In the genomic region with DNA sequence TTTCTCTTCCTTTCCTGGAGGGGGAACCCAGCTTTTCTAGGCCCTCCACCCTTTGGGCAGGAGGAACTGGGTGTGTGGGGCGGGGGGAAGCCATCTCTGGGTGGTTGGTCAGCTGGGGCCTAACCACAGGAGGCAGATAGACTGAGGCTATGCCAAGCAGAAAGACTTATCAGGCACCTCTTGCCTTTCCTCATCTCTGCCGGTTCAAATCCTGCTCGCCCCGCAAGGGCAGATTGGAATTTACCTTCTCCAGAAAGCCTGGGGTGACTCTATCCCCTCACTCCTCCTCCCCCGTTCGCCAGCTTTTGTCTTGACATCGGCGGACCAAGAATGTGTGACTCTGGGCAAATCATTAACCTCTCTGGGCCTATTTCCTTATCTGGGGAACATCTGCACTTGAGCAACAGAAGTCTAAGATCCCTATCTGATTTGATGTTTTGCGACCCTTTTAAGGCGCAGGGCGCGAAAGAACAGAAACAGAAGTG, we compare ENCODE assay signal across 1 cellular context.
A peak's percentile ranks its signal among the peaks of the same experiment; 100 is the strongest.
TF ChIP-seq lines count a peak whose summit lies in the region.

No MANE protein-coding gene starts in this region.

TF ChIP-seq in HepG2, 621 proteins besides CTCF, POLR2A, EP300 and RAD21 (continued from another document and continues in another):
- TF ChIP-seq FOXP1 (IDR thresholded peaks at IDR 0.05), result no peak
- no peak for TF ChIP-seq FOXP1 (CRISPR knock-in tag; IDR thresholded peaks at IDR 0.05)
- TF ChIP-seq ZNF496 (CRISPR knock-in tag; IDR thresholded peaks at IDR 0.05; ENCODE audit: insufficient replicate concordance), result no peak
- TF ChIP-seq ZSCAN29 (CRISPR knock-in tag; conservative IDR thresholded peaks at IDR 0.05), result no peak
- no peak for TF ChIP-seq ZNF484 (CRISPR knock-in tag; IDR thresholded peaks at IDR 0.05; ENCODE audit: borderline replicate concordance, low read depth)
- no peak for TF ChIP-seq MED13 (CRISPR knock-in tag; IDR thresholded peaks at IDR 0.05)
- no peak for TF ChIP-seq SKI (IDR thresholded peaks at IDR 0.05; ENCODE audit: partially characterized antibody)
- TF ChIP-seq, protein P1, sequence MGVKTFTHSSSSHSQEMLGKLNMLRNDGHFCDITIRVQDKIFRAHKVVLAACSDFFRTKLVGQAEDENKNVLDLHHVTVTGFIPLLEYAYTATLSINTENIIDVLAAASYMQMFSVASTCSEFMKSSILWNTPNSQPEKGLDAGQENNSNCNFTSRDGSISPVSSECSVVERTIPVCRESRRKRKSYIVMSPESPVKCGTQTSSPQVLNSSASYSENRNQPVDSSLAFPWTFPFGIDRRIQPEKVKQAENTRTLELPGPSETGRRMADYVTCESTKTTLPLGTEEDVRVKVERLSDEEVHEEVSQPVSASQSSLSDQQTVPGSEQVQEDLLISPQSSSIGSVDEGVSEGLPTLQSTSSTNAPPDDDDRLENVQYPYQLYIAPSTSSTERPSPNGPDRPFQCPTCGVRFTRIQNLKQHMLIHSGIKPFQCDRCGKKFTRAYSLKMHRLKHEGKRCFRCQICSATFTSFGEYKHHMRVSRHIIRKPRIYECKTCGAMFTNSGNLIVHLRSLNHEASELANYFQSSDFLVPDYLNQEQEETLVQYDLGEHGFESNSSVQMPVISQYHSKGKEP (CRISPR knock-in tag; IDR thresholded peaks at IDR 0.05), result no peak
- TF ChIP-seq, protein P2, sequence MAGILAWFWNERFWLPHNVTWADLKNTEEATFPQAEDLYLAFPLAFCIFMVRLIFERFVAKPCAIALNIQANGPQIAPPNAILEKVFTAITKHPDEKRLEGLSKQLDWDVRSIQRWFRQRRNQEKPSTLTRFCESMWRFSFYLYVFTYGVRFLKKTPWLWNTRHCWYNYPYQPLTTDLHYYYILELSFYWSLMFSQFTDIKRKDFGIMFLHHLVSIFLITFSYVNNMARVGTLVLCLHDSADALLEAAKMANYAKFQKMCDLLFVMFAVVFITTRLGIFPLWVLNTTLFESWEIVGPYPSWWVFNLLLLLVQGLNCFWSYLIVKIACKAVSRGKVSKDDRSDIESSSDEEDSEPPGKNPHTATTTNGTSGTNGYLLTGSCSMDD (CRISPR knock-in tag; IDR thresholded peaks at IDR 0.05), result no peak
- no peak for TF ChIP-seq SOX5 (CRISPR knock-in tag; IDR thresholded peaks at IDR 0.05; ENCODE audit: borderline replicate concordance)
- no peak for TF ChIP-seq ZNF274 (CRISPR knock-in tag; IDR thresholded peaks at IDR 0.05)
- no peak for TF ChIP-seq ZC3H4 (CRISPR knock-in tag; IDR thresholded peaks at IDR 0.05; ENCODE audit: borderline replicate concordance)
- TF ChIP-seq, protein P3, sequence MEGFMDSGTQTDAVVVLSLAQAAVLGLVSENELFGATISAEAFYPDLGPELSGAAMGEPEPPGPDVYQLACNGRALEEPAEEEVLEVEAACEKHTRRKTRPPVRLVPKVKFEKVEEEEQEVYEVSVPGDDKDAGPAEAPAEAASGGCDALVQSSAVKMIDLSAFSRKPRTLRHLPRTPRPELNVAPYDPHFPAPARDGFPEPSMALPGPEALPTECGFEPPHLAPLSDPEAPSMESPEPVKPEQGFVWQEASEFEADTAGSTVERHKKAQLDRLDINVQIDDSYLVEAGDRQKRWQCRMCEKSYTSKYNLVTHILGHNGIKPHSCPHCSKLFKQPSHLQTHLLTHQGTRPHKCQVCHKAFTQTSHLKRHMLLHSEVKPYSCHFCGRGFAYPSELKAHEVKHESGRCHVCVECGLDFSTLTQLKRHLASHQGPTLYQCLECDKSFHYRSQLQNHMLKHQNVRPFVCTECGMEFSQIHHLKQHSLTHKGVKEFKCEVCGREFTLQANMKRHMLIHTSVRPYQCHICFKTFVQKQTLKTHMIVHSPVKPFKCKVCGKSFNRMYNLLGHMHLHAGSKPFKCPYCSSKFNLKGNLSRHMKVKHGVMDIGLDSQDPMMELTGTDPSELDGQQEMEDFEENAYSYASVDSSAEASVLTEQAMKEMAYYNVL (CRISPR knock-in tag; IDR thresholded peaks at IDR 0.05; ENCODE audit: borderline replicate concordance), result no peak
- 0 out of 2 replicates have a peak, but pooled peaks have one; percentile 10 for TF ChIP-seq ZNF83 (CRISPR knock-in tag; IDR thresholded peaks at IDR 0.05; ENCODE audit: borderline replicate concordance)
- peak; percentile 7 for TF ChIP-seq SRSF1 (optimal IDR thresholded peaks at IDR 0.05; ENCODE audit: low read depth, low read length)
- TF ChIP-seq NCOA1 (CRISPR knock-in tag; IDR thresholded peaks at IDR 0.05), result no peak
- no peak for TF ChIP-seq RAD51 (IDR thresholded peaks at IDR 0.05; ENCODE audit: borderline replicate concordance)
- TF ChIP-seq, protein P4, sequence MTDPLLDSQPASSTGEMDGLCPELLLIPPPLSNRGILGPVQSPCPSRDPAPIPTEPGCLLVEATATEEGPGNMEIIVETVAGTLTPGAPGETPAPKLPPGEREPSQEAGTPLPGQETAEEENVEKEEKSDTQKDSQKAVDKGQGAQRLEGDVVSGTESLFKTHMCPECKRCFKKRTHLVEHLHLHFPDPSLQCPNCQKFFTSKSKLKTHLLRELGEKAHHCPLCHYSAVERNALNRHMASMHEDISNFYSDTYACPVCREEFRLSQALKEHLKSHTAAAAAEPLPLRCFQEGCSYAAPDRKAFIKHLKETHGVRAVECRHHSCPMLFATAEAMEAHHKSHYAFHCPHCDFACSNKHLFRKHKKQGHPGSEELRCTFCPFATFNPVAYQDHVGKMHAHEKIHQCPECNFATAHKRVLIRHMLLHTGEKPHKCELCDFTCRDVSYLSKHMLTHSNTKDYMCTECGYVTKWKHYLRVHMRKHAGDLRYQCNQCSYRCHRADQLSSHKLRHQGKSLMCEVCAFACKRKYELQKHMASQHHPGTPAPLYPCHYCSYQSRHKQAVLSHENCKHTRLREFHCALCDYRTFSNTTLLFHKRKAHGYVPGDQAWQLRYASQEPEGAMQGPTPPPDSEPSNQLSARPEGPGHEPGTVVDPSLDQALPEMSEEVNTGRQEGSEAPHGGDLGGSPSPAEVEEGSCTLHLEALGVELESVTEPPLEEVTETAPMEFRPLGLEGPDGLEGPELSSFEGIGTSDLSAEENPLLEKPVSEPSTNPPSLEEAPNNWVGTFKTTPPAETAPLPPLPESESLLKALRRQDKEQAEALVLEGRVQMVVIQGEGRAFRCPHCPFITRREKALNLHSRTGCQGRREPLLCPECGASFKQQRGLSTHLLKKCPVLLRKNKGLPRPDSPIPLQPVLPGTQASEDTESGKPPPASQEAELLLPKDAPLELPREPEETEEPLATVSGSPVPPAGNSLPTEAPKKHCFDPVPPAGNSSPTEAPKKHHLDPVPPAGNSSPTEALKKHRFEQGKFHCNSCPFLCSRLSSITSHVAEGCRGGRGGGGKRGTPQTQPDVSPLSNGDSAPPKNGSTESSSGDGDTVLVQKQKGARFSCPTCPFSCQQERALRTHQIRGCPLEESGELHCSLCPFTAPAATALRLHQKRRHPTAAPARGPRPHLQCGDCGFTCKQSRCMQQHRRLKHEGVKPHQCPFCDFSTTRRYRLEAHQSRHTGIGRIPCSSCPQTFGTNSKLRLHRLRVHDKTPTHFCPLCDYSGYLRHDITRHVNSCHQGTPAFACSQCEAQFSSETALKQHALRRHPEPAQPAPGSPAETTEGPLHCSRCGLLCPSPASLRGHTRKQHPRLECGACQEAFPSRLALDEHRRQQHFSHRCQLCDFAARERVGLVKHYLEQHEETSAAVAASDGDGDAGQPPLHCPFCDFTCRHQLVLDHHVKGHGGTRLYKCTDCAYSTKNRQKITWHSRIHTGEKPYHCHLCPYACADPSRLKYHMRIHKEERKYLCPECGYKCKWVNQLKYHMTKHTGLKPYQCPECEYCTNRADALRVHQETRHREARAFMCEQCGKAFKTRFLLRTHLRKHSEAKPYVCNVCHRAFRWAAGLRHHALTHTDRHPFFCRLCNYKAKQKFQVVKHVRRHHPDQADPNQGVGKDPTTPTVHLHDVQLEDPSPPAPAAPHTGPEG (CRISPR knock-in tag; IDR thresholded peaks at IDR 0.05), result no peak
- no peak for TF ChIP-seq ZBTB1 (CRISPR knock-in tag; IDR thresholded peaks at IDR 0.05; ENCODE audit: borderline replicate concordance)
- TF ChIP-seq RBM22 (optimal IDR thresholded peaks at IDR 0.05; ENCODE audit: low read length), result no peak
- no peak for TF ChIP-seq MIER2 (CRISPR knock-in tag; IDR thresholded peaks at IDR 0.05)
- TF ChIP-seq ZNF263 (CRISPR knock-in tag; IDR thresholded peaks at IDR 0.05), result no peak
- no peak for TF ChIP-seq SUZ12 (IDR thresholded peaks at IDR 0.05; ENCODE audit: low read depth, low read length)
- no peak for TF ChIP-seq SYNCRIP (IDR thresholded peaks at IDR 0.05; ENCODE audit: insufficient read depth, low read depth, low read length)
- TF ChIP-seq, protein P5, sequence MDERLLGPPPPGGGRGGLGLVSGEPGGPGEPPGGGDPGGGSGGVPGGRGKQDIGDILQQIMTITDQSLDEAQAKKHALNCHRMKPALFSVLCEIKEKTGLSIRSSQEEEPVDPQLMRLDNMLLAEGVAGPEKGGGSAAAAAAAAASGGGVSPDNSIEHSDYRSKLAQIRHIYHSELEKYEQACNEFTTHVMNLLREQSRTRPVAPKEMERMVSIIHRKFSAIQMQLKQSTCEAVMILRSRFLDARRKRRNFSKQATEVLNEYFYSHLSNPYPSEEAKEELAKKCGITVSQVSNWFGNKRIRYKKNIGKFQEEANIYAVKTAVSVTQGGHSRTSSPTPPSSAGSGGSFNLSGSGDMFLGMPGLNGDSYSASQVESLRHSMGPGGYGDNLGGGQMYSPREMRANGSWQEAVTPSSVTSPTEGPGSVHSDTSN (CRISPR knock-in tag; IDR thresholded peaks at IDR 0.05), result no peak
- TF ChIP-seq ZKSCAN1 (IDR thresholded peaks at IDR 0.05; ENCODE audit: low read length), result no peak
- no peak for TF ChIP-seq GABPB1 (CRISPR knock-in tag; IDR thresholded peaks at IDR 0.05)
- TF ChIP-seq TBX2 (CRISPR knock-in tag; IDR thresholded peaks at IDR 0.05; ENCODE audit: borderline replicate concordance), result no peak
- TF ChIP-seq ZMAT3 (CRISPR knock-in tag; conservative IDR thresholded peaks at IDR 0.05), result peak; percentile 14; the same call in 1 of the 2 replicates
- TF ChIP-seq, protein P6, sequence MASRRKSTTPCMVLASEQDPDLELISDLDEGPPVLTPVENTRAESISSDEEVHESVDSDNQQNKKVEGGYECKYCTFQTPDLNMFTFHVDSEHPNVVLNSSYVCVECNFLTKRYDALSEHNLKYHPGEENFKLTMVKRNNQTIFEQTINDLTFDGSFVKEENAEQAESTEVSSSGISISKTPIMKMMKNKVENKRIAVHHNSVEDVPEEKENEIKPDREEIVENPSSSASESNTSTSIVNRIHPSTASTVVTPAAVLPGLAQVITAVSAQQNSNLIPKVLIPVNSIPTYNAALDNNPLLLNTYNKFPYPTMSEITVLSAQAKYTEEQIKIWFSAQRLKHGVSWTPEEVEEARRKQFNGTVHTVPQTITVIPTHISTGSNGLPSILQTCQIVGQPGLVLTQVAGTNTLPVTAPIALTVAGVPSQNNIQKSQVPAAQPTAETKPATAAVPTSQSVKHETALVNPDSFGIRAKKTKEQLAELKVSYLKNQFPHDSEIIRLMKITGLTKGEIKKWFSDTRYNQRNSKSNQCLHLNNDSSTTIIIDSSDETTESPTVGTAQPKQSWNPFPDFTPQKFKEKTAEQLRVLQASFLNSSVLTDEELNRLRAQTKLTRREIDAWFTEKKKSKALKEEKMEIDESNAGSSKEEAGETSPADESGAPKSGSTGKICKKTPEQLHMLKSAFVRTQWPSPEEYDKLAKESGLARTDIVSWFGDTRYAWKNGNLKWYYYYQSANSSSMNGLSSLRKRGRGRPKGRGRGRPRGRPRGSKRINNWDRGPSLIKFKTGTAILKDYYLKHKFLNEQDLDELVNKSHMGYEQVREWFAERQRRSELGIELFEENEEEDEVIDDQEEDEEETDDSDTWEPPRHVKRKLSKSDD (CRISPR knock-in tag; IDR thresholded peaks at IDR 0.05; ENCODE audit: low read depth), result no peak
- no peak for TF ChIP-seq ZNF234 (CRISPR knock-in tag; conservative IDR thresholded peaks at IDR 0.05)
- no peak for TF ChIP-seq GATA4 (IDR thresholded peaks at IDR 0.05; ENCODE audit: borderline replicate concordance, low read depth)
- TF ChIP-seq, protein P7, sequence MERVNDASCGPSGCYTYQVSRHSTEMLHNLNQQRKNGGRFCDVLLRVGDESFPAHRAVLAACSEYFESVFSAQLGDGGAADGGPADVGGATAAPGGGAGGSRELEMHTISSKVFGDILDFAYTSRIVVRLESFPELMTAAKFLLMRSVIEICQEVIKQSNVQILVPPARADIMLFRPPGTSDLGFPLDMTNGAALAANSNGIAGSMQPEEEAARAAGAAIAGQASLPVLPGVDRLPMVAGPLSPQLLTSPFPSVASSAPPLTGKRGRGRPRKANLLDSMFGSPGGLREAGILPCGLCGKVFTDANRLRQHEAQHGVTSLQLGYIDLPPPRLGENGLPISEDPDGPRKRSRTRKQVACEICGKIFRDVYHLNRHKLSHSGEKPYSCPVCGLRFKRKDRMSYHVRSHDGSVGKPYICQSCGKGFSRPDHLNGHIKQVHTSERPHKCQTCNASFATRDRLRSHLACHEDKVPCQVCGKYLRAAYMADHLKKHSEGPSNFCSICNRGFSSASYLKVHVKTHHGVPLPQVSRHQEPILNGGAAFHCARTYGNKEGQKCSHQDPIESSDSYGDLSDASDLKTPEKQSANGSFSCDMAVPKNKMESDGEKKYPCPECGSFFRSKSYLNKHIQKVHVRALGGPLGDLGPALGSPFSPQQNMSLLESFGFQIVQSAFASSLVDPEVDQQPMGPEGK (CRISPR knock-in tag; IDR thresholded peaks at IDR 0.05), result peak; percentile 41; the same call in 1 of the 2 replicates
- no peak for TF ChIP-seq THAP11 (CRISPR knock-in tag; IDR thresholded peaks at IDR 0.05)
- TF ChIP-seq KDM2A (CRISPR knock-in tag; IDR thresholded peaks at IDR 0.05; ENCODE audit: borderline replicate concordance, low read depth), result no peak
- no peak; the same call in 1 of the 2 replicates for TF ChIP-seq ZNF709 (CRISPR knock-in tag; IDR thresholded peaks at IDR 0.05)
- TF ChIP-seq, protein P8, sequence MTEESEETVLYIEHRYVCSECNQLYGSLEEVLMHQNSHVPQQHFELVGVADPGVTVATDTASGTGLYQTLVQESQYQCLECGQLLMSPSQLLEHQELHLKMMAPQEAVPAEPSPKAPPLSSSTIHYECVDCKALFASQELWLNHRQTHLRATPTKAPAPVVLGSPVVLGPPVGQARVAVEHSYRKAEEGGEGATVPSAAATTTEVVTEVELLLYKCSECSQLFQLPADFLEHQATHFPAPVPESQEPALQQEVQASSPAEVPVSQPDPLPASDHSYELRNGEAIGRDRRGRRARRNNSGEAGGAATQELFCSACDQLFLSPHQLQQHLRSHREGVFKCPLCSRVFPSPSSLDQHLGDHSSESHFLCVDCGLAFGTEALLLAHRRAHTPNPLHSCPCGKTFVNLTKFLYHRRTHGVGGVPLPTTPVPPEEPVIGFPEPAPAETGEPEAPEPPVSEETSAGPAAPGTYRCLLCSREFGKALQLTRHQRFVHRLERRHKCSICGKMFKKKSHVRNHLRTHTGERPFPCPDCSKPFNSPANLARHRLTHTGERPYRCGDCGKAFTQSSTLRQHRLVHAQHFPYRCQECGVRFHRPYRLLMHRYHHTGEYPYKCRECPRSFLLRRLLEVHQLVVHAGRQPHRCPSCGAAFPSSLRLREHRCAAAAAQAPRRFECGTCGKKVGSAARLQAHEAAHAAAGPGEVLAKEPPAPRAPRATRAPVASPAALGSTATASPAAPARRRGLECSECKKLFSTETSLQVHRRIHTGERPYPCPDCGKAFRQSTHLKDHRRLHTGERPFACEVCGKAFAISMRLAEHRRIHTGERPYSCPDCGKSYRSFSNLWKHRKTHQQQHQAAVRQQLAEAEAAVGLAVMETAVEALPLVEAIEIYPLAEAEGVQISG (CRISPR knock-in tag; IDR thresholded peaks at IDR 0.05), result no peak
